20 cellular contexts compared by ENCODE assay signal in the genomic region with DNA sequence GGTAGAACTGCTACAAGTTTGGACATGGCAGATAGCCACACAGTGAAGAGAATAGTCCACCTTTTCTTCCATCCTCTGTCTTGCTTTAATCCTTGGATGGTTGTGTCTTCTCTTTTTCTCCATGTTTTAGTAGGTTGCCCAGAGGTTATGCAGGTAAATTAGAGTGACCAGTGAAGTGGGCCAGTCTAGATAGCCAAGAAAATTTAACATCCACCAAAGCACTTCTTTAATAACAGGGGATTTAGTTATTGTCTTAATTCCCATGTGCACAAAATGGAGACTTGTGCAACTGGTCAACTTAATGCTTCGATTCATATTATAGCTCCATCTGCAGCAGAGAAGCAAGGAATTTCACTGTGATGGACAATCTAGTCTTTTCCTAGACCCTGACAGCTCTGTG. TPM values are rescaled to one million over a fixed set of nuclear protein-coding genes. Genes with fewer than 3 reads are reported as not detected.
DNase-seq lines count a peak whose midpoint lies in the region; ATAC-seq and TF ChIP-seq lines count a peak whose summit lies in the region.
"Had no signal": no experiment of that assay in that cellular context is flagged by ENCODE, and none has a peak within 500 bp of the region (broad histone marks: within the 10 kb centered on the region; RNA-seq: fewer than 3 reads in every experiment).

No MANE protein-coding gene starts in this region.

- no peak overlapping the region for H3K9ac ChIP-seq in OCI-LY3 (ENCODE audit: low read length)
- H3K9ac ChIP-seq in fibroblast of lung (ENCODE audit: insufficient read depth, low read length), result no peak overlapping the region

- DNase-seq in fibroblast of lung (ENCODE audit: low read depth in 2 of 2) (no peak), GM13977 (ENCODE audit: low spot score) (no peak), Kasumi-1 (lab: John Stamatoyannopoulos, UW) (no peak)
- DNase-seq: Caco-2; CD8-positive, alpha-beta T cell; NCI-H1694; NCI-H2081; NCI-H2227 treated with DMSO at 0.1 percent for 48 hours; NCI-H526 treated with DMSO at 0.1 percent for 48 hours; Peyer's patch; SIG-M5; T-helper 17 cell had no signal

- H2AFZ ChIP-seq in ACC112 (ENCODE audit: low read length, unreplicated experiment) (peak overlapping the region; percentile 53), OCI-LY3 (ENCODE audit: low read depth, low read length) (no peak overlapping the region), fibroblast of lung (ENCODE audit: low read length) (peak overlapping the region; percentile 1)

- in situ Hi-C loops in GM13977 (cut with MboI; ENCODE audit: low pct_unique_long_range_greater_than_20kb, low sequenced_read_pairs, unreplicated experiment), result no loop called here

- H3K9me3 ChIP-seq in OCI-LY3 (ENCODE audit: insufficient read depth, low read length) (no peaks in the 10 kb centered on the region), fibroblast of lung (ENCODE audit: control insufficient read depth, insufficient read depth, low read depth, low read length) (no peaks in the 10 kb centered on the region)
- H3K9me3 ChIP-seq: Caco-2, Peyer's patch had no signal

- peak; percentile 4 for ATAC-seq in GM21717 (IDR thresholded peaks at IDR 0.05; ENCODE audit: unreplicated experiment)
- ATAC-seq in HG02759 (IDR thresholded peaks at IDR 0.05; ENCODE audit: unreplicated experiment), result no peak
- ATAC-seq: CD8-positive, alpha-beta T cell; HepG2; K562; T-helper 17 cell had no signal

- H3K36me3 ChIP-seq in ACC112 (ENCODE audit: insufficient read depth, low read length) (no peaks in the 10 kb centered on the region), OCI-LY3 (replicated peaks; ENCODE audit: low read depth, low read length) (no peaks in the 10 kb centered on the region), fibroblast of lung (ENCODE audit: control insufficient read depth, insufficient read depth, low read length) (no peaks in the 10 kb centered on the region)
- H3K36me3 ChIP-seq: Peyer's patch had no signal

- H3K27ac ChIP-seq in ACC112 (ENCODE audit: low read depth, low read length) (0 out of 2 replicates have a peak overlapping the region, but pooled peaks have one; percentile 30), OCI-LY3 (ENCODE audit: low read length) (peak overlapping the region; percentile 59), fibroblast of lung (ENCODE audit: insufficient read depth, low read length) (peak overlapping the region; percentile 55)
- H3K27ac ChIP-seq: C4-2B, Peyer's patch, SK-N-MC had no signal

- TF ChIP-seq CTCF in OCI-LY3 (IDR thresholded peaks at IDR 0.05; ENCODE audit: low read depth, low read length), result no peak
- TF ChIP-seq CTCF in fibroblast of lung (conservative IDR thresholded peaks at IDR 0.05 in 1 of 2, IDR thresholded peaks at IDR 0.05 in 1 of 2; ENCODE audit: low read depth in 1 of 2, low read length in 2 of 2), result no peak
- no peak for TF ChIP-seq CTCF in GM13977 (IDR thresholded peaks at IDR 0.05; ENCODE audit: extremely low read depth, insufficient read depth, missing control alignments)

- H3K4me2 ChIP-seq in OCI-LY3 (ENCODE audit: low read length) (peak overlapping the region; percentile 91), fibroblast of lung (ENCODE audit: extremely low read depth, insufficient read depth, low read length) (no peak overlapping the region)

- H3K4me3 ChIP-seq in ACC112 (ENCODE audit: low read depth, low read length) (peak overlapping the region; percentile 22; the same call in 1 of the 2 replicates), OCI-LY3 (ENCODE audit: low read length) (peak overlapping the region; percentile 67), fibroblast of lung (replicated peaks in 1 of 4; ENCODE audit: control extremely low read depth in 1 of 4, insufficient read depth in 1 of 4, low read depth in 3 of 4, low read length in 4 of 4) (no peak overlapping the region)
- H3K4me3 ChIP-seq: K562, Peyer's patch, SK-N-MC had no signal

- H3K79me2 ChIP-seq in ACC112 (ENCODE audit: control insufficient read depth, insufficient read depth, low read length, unreplicated experiment) (no peaks in the 10 kb centered on the region), OCI-LY3 (ENCODE audit: low read length) (no peaks in the 10 kb centered on the region), fibroblast of lung (ENCODE audit: control insufficient read depth, insufficient read depth, low read length) (no peaks in the 10 kb centered on the region)

- H3K27me3 ChIP-seq in ACC112 (ENCODE audit: insufficient read depth, low read length) (peaks cover 9% of the 10 kb centered on the region; the same call in 1 of the 2 replicates), OCI-LY3 (ENCODE audit: low read depth, low read length) (no peaks in the 10 kb centered on the region), fibroblast of lung (ENCODE audit: control insufficient read depth, insufficient read depth, low read length) (no peaks in the 10 kb centered on the region)
- H3K27me3 ChIP-seq: Peyer's patch had no signal

- no peaks in the 10 kb centered on the region for H4K20me1 ChIP-seq in OCI-LY3 (ENCODE audit: insufficient read depth, low read length)
- H4K20me1 ChIP-seq in fibroblast of lung (ENCODE audit: control insufficient read depth, extremely low read depth, insufficient read depth, low read length), result no peaks in the 10 kb centered on the region

- H3K4me1 ChIP-seq in ACC112 (ENCODE audit: control insufficient read depth, insufficient read depth, low read length, unreplicated experiment) (peaks cover 15% of the 10 kb centered on the region), OCI-LY3 (ENCODE audit: low read length) (peaks cover 30% of the 10 kb centered on the region), fibroblast of lung (ENCODE audit: control insufficient read depth, extremely low read depth, insufficient read depth, low read length) (peaks cover 5% of the 10 kb centered on the region)
- H3K4me1 ChIP-seq: Caco-2, Peyer's patch had no signal

RNA-seq across cellular contexts. Expression of a gene that starts 58.8 kb away (rescaled TPM):
- 253 and 371 TPM in 2 replicates for total RNA-seq in fibroblast of lung
- 312 and 436 TPM in 2 replicates for polyA plus RNA-seq in fibroblast of lung
- 306 and 422 TPM in 2 replicates for polyA plus RNA-seq in fibroblast of lung (2012)
- 19.5 and 24.4 TPM in 2 replicates for polyA minus RNA-seq in fibroblast of lung (ENCODE audit: low replicate concordance)

Comparison
In these comparisons a context has a peak if more than half of its experiments do, and no peak if none do; other contexts are left out.
1. H3K4me3 ChIP-seq: peak in ACC112 (single experiment) and OCI-LY3 (single experiment); none in fibroblast of lung (0 of 4).
2. Peak in every context shown above with its lines, with median percentiles within 50 percentile points of each other: H3K27ac ChIP-seq.